8 cellular contexts compared by ENCODE assay signal in the genomic region with DNA sequence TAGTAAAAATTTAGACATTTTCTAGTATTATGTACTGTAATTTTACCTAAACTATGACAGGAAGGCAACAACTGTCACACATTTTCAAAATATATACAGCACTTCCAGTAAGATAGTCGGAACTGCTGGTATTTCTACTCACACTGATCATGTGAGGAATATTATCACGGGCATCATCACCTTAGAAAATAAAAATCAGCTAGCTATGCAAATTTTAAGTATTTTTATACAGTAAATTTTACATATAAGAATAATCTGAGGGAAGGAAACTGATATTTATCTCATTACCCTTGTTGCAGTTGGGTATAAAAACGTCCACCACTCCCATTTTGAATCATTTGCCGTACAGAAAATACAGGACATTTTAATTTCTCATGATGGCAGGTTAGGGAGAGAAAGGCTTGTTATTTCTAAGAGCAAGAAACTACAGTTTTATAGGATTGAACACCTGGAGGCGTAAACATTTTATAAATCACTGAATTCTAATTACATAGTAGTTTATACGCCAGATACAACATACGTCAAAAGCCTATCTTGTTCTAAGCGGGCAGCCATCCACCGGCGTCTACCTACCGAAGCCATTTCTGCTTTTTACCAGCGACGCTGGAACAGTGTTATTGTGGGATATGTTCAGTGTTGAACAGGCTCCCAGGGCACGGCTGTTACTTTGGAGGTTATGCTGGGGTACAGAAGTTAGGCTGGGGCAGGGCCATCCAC. TPM values are rescaled to one million over a fixed set of nuclear protein-coding genes. Genes with fewer than 3 reads are reported as not detected.
DNase-seq lines count a peak whose midpoint lies in the region; ATAC-seq lines count a peak whose summit lies in the region.

No MANE protein-coding gene starts in this region.

- H3K9me3 Mint-ChIP-seq in activated T-helper 17 cell treated with anti-CD3 and anti-CD28 coated beads, Interleukin-2, amount 50 U/mL, for 72 hours = no peaks in the 10 kb centered on the region

- H3K4me3 Mint-ChIP-seq in activated T-helper 17 cell treated with anti-CD3 and anti-CD28 coated beads, Interleukin-2, amount 50 U/mL, for 72 hours = peak overlapping the region; percentile 95

- peak overlapping the region; percentile 71 for H3K4me3 ChIP-seq in iPS-11a (ENCODE audit: low read depth, low read length)
- peak overlapping the region; percentile 67 to 94 (median 81) for H3K4me3 ChIP-seq in skin epidermis

- peak overlapping the region; percentile 70 to 99 (median 95) for H3K27ac ChIP-seq in skin epidermis

- H3K36me3 Mint-ChIP-seq in activated T-helper 17 cell treated with anti-CD3 and anti-CD28 coated beads, Interleukin-2, amount 50 U/mL, for 72 hours (ENCODE audit: low read depth) = no peaks in the 10 kb centered on the region

- ATAC-seq in activated T-helper 17 cell treated with anti-CD3 and anti-CD28 coated beads, Interleukin-2, amount 50 U/mL, for 72 hours (replicated peaks) = no peak

- peaks cover 5% of the 10 kb centered on the region for H3K4me1 Mint-ChIP-seq in activated T-helper 17 cell treated with anti-CD3 and anti-CD28 coated beads, Interleukin-2, amount 50 U/mL, for 72 hours

- DNase-seq in NCI-H1417 (lab: John Stamatoyannopoulos, UW) (peak; percentile 63 to 90 (median 76)), NCI-H1417 treated with DMSO at 0.1 percent for 48 hours (lab: John Stamatoyannopoulos, UW) (no peak), M059J (ENCODE audit: low read depth) (peak; percentile 20), T-helper 9 cell (no peak)
- no peak for DNase-seq in stimulated activated CD4-positive, alpha-beta T cell treated with anti-CD3 and anti-CD28 coated beads, Interleukin-4, amount 100 ng/mL, for 4 hours

- H3K27ac Mint-ChIP-seq in activated T-helper 17 cell treated with anti-CD3 and anti-CD28 coated beads, Interleukin-2, amount 50 U/mL, for 72 hours = peak overlapping the region; percentile 46

- H3K27me3 Mint-ChIP-seq in activated T-helper 17 cell treated with anti-CD3 and anti-CD28 coated beads, Interleukin-2, amount 50 U/mL, for 72 hours = peaks cover 17% of the 10 kb centered on the region

RNA-seq across cellular contexts. Expression of gene TNPO1, which starts 0.7 kb away (rescaled TPM):
- 150 and 188 TPM in 2 replicates for total RNA-seq in M059J (2014; rRNA removed; shearing (Covaris generic))
- 100 to 1,000 TPM in 1 of 2 donors, 10 to 100 TPM in 1; 61.7 to 117 TPM for total RNA-seq in activated T-helper 17 cell treated with anti-CD3 and anti-CD28 coated beads, Interleukin-2, amount 50 U/mL, for 72 hours

Comparison
In these comparisons a context has a peak if more than half of its experiments do, and no peak if none do; other contexts are left out.
1. DNase-seq: peak in NCI-H1417 (3 of 3) and M059J (single experiment); none in NCI-H1417 treated with DMSO at 0.1 percent for 48 hours (single experiment), stimulated activated CD4-positive, alpha-beta T cell treated with anti-CD3 and anti-CD28 coated beads, Interleukin-4, amount 100 ng/mL, for 4 hours (0 of 2) and T-helper 9 cell (single experiment).